ENCODE assay signal across 1 cellular context in genomic region chr3:53254810-53255359, GRCh38.
A peak's percentile ranks its signal among the peaks of the same experiment; 100 is the strongest.
TF ChIP-seq lines count a peak whose summit lies in the region.

No MANE protein-coding gene starts in this region.

TF ChIP-seq in K562, 482 proteins besides CTCF, POLR2A, EP300 and RAD21 (continued from another document and continues in another):
- TF ChIP-seq ZNF592 (IDR thresholded peaks at IDR 0.05), result no peak
- TF ChIP-seq SAFB2 (IDR thresholded peaks at IDR 0.05; ENCODE audit: borderline replicate concordance, low read depth, low read length, severe bottlenecking), result no peak
- TF ChIP-seq GATAD2A (IDR thresholded peaks at IDR 0.05), result no peak
- TF ChIP-seq POLR2B (IDR thresholded peaks at IDR 0.05; ENCODE audit: low read depth, partially characterized antibody), result no peak
- TF ChIP-seq CREB1 (IDR thresholded peaks at IDR 0.05), result peak; percentile 41; the same call in 1 of the 2 replicates
- TF ChIP-seq CREB1 (CRISPR knock-in tag; IDR thresholded peaks at IDR 0.05), result peak; percentile 69; the same call in 1 of the 2 replicates
- no peak for TF ChIP-seq MYC (IDR thresholded peaks at IDR 0.05; ENCODE audit: low read depth, low read length)
- TF ChIP-seq MYC (CRISPR knock-in tag; IDR thresholded peaks at IDR 0.05; ENCODE audit: borderline replicate concordance, low read depth), result no peak
- TF ChIP-seq PCBP1 (IDR thresholded peaks at IDR 0.05; ENCODE audit: low read depth, low read length, poor library complexity, severe bottlenecking), result no peak
- no peak for TF ChIP-seq ZNF407 (IDR thresholded peaks at IDR 0.05; ENCODE audit: low read depth)
- TF ChIP-seq ETV5 (CRISPR knock-in tag; IDR thresholded peaks at IDR 0.05; ENCODE audit: low read depth), result 0 out of 2 replicates have a peak, but pooled peaks have one; percentile 38
- no peak for TF ChIP-seq BCLAF1 (IDR thresholded peaks at IDR 0.05; ENCODE audit: borderline replicate concordance in 1 of 2, control insufficient read depth in 1 of 2, low read depth in 2 of 2, low read length in 1 of 2)
- TF ChIP-seq VEZF1 (CRISPR knock-in tag; IDR thresholded peaks at IDR 0.05), result peak; percentile 11; the same call in 1 of the 2 replicates
- 0 out of 2 replicates have a peak, but pooled peaks have one; percentile 24 for TF ChIP-seq ATF7 (IDR thresholded peaks at IDR 0.05)
- TF ChIP-seq ZNF79 (CRISPR knock-in tag; IDR thresholded peaks at IDR 0.05; ENCODE audit: low read depth), result no peak
- TF ChIP-seq E2F8 (IDR thresholded peaks at IDR 0.05; ENCODE audit: low read depth, partially characterized antibody), result no peak
- peak; percentile 54; the same call in 1 of the 2 replicates for TF ChIP-seq TFAP4 (CRISPR knock-in tag; IDR thresholded peaks at IDR 0.05; ENCODE audit: borderline replicate concordance)
- no peak for TF ChIP-seq ZNF780A (CRISPR knock-in tag; IDR thresholded peaks at IDR 0.05)
- TF ChIP-seq FOXO4 (CRISPR knock-in tag; IDR thresholded peaks at IDR 0.05), result no peak
- TF ChIP-seq MEF2D (tag; conservative IDR thresholded peaks at IDR 0.05; ENCODE audit: low read depth), result no peak
- TF ChIP-seq RBM34 (IDR thresholded peaks at IDR 0.05; ENCODE audit: borderline replicate concordance, insufficient read depth, low read length), result no peak
- TF ChIP-seq ZNF347 (CRISPR knock-in tag; IDR thresholded peaks at IDR 0.05; ENCODE audit: low read depth), result no peak
- 0 out of 2 replicates have a peak, but pooled peaks have one; percentile 13 for TF ChIP-seq MAX (CRISPR knock-in tag; IDR thresholded peaks at IDR 0.05)
- no peak for TF ChIP-seq ZNF518B (CRISPR knock-in tag; IDR thresholded peaks at IDR 0.05)
- TF ChIP-seq ZEB2 (IDR thresholded peaks at IDR 0.05), result no peak
